1 cellular context compared by ENCODE assay signal in the genomic region with DNA sequence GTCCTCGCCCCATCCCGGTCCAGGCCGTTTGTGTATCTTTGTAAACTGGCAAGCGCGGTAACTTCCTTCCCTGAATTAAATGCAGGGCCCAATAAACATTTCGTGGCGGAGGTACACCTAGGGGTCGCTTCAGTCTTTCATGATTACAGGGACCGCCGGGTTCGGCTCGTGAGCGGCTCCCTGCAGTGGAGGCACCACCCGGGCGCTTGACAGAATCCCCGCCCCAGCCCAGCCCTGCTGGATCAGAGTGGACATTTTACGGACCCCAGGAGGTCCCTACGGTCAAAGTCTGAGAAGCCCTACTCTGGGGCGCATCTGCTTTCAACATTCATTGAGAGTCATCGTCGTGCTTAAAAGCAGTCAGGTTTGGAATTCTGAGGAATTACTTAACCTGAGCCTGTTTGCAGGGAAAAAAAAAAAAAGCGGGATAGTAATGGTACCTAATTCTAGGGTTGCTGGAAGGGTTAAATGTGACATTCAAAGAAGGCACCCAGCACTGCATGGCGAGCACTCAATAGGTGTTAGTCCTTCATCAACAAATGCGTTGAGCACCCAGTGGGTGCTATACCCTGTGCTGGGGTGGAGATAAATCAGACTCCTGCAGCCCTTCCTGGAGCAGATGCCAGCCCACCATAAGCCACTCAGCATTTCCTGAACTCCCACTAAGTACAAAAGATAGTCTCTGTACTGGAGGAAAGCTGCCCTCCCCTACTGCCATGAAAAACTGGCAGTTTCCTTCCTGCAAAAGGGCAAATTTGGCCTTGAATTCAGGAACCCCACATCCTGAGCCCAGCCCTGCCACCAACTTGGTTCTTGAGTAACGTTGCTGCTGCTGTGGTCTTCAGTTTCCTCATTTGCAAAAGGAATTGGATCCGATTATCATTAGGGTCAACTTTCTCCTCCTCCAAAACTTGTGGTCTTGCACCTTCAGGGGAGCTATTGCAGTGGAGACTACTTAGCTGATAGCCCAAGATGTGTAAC.
TF ChIP-seq lines count a peak whose summit lies in the region.

No MANE protein-coding gene starts in this region.

TF ChIP-seq in H1, 55 proteins besides CTCF, POLR2A, EP300 and RAD21:
- TF ChIP-seq POLR2AphosphoS5 (IDR thresholded peaks at IDR 0.05; ENCODE audit: low read depth, low read length), result 0 out of 2 replicates have a peak, but pooled peaks have one; percentile 1
- TF ChIP-seq FOSL1 (IDR thresholded peaks at IDR 0.05; ENCODE audit: insufficient read depth, low read depth, low read length), result no peak
TF ChIP-seq in H1: peak in this region for 1.
